12 cellular contexts compared by ENCODE assay signal in the genomic region with DNA sequence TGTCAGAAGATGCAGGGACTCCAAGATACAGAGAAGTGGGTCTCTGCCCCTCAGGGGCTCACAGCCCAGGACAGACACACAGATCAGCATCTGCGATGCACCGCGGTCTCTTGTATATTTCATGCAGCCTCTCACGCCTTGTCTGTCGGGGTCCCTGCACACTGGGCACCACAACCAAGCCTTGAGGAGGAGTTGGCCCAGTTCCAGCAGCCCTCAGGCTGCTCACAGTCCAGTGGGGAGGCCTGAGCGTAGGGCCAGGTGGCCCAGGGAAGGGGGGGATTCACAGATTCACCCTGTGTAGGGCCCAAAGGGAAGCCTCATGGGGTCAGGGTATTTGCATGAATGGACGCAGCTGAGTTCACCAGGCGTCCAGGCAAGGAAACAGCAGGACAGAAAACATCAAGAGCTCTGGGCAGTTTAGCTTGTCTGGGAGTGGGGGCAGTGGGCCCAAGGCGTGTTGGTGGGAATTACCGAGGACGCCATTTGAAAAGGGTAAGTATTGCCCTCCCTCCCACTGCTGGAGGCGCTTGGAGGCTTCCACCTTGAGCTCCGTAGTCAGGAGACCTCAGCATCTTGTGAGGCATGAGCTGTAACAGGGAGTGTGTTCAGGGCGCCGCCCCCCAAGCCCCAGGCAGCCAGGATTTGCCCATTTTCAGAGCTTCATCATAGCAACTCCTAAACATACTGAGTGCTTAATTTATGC.
DNase-seq lines count a peak whose midpoint lies in the region; ATAC-seq, FAIRE-seq and TF ChIP-seq lines count a peak whose summit lies in the region.
"Had no signal": no experiment of that assay in that cellular context is flagged by ENCODE, and none has a peak within 500 bp of the region (broad histone marks: within the 10 kb centered on the region; RNA-seq: fewer than 3 reads in every experiment).

No MANE protein-coding gene starts in this region.

- peaks cover 13% of the 10 kb centered on the region for H3K9me3 ChIP-seq in HepG2 (ENCODE audit: low read length)
- H3K9me3 ChIP-seq: heart left ventricle, spleen had no signal

- DNase-seq in choroid plexus epithelial cell (ENCODE audit: low read depth): peak; percentile 16
- no peak for DNase-seq in HepG2 (ENCODE audit: low spot score)
- DNase-seq in activated T-cell treated with anti-CD3 and anti-CD28 coated beads for 4 hours: no peak
- DNase-seq in T-helper 2 cell: no peak
- DNase-seq: activated CD4-positive, alpha-beta T cell treated with anti-CD3 and anti-CD28 coated beads for 1 hour; activated naive CD4-positive, alpha-beta T cell treated with anti-CD3 and anti-CD28 coated beads, Interleukin-2, amount 10 ng/mL, durations not matched to agents 7 days and 5 days; heart left ventricle; spleen had no signal

- H3K27ac ChIP-seq in HepG2 (ENCODE audit: extremely low read length, insufficient read depth, low read length): no peak overlapping the region
- H3K27ac ChIP-seq: SJSA1 had no signal

- no peaks in the 10 kb centered on the region for H3K36me3 ChIP-seq in HepG2 (replicated peaks in 1 of 2; ENCODE audit: control insufficient read depth in 1 of 2, insufficient read depth in 2 of 2, low read length in 2 of 2)
- H3K36me3 ChIP-seq: heart left ventricle, SJSA1, spleen had no signal

- H3K9me3 Mint-ChIP-seq in stimulated activated memory B cell treated with anti-CD40 and anti-IgM and Interleukin-4, amounts not matched to agents 10 μg/mL and 1 μg/mL and 100 μg/mL, for 72 hours: peaks cover 9% of the 10 kb centered on the region

- no peaks in the 10 kb centered on the region for H4K20me1 ChIP-seq in HepG2 (ENCODE audit: insufficient read depth, low read length)

- peaks cover 0 to 30% of the 10 kb centered on the region in 2 experiments; a peak in 3 of 5 replicates for H3K27me3 ChIP-seq in HepG2 (ENCODE audit: control insufficient read depth in 1 of 2, insufficient read depth in 2 of 2, low read length in 2 of 2)
- H3K27me3 ChIP-seq: SJSA1, spleen had no signal

- no TSS peak for BruUV-seq in HepG2 (replicated peaks; lab: Mats Ljungman, UMichigan)

- TF ChIP-seq CTCF in choroid plexus epithelial cell (conservative IDR thresholded peaks at IDR 0.05; ENCODE audit: low read depth, low read length) (no peak), HepG2 (CRISPR knock-in tag; IDR thresholded peaks at IDR 0.05) (no peak)

- FAIRE-seq in HepG2 (lab: Jason Lieb, UNC): no peak

- H3K4me3 ChIP-seq in choroid plexus epithelial cell (ENCODE audit: low read depth, low read length) (no peak overlapping the region), HepG2 (replicated peaks in 1 of 3; ENCODE audit: insufficient read depth in 1 of 3, low read depth in 2 of 3, low read length in 3 of 3) (no peak overlapping the region)
- H3K4me3 ChIP-seq: heart left ventricle, SJSA1 had no signal

- H3K27me3 Mint-ChIP-seq in stimulated activated memory B cell treated with anti-CD40 and anti-IgM and Interleukin-4, amounts not matched to agents 10 μg/mL and 1 μg/mL and 100 μg/mL, for 72 hours: no peaks in the 10 kb centered on the region

- H3K27ac Mint-ChIP-seq in stimulated activated memory B cell treated with anti-CD40 and anti-IgM and Interleukin-4, amounts not matched to agents 10 μg/mL and 1 μg/mL and 100 μg/mL, for 72 hours: peak overlapping the region; percentile 72
- H3K27ac Mint-ChIP-seq: activated naive CD4-positive, alpha-beta T cell treated with anti-CD3 and anti-CD28 coated beads, Interleukin-2, amount 10 ng/mL, durations not matched to agents 7 days and 5 days had no signal

- TF ChIP-seq POLR2A in HepG2 (IDR thresholded peaks at IDR 0.05; ENCODE audit: insufficient read depth in 1 of 2, low read depth in 2 of 2, low read length in 2 of 2): no peak

- H3K36me3 Mint-ChIP-seq in stimulated activated memory B cell treated with anti-CD40 and anti-IgM and Interleukin-4, amounts not matched to agents 10 μg/mL and 1 μg/mL and 100 μg/mL, for 72 hours: no peaks in the 10 kb centered on the region

- CTCF ChIA-PET in HepG2 (lab: Yijun Ruan, JAX; ENCODE audit: low intra/inter-chr PET ratio, low total read pairs): no interaction called here

- peak overlapping the region; percentile 69 for H3K4me3 Mint-ChIP-seq in stimulated activated memory B cell treated with anti-CD40 and anti-IgM and Interleukin-4, amounts not matched to agents 10 μg/mL and 1 μg/mL and 100 μg/mL, for 72 hours
- H3K4me3 Mint-ChIP-seq: activated naive CD4-positive, alpha-beta T cell treated with anti-CD3 and anti-CD28 coated beads, Interleukin-2, amount 10 ng/mL, durations not matched to agents 7 days and 5 days had no signal

- no peak for TF ChIP-seq EP300 in HepG2 (IDR thresholded peaks at IDR 0.05; ENCODE audit: low read depth in 2 of 2, low read length in 2 of 2)
- no peak for TF ChIP-seq EP300 in HepG2 (CRISPR knock-in tag; IDR thresholded peaks at IDR 0.05; ENCODE audit: borderline replicate concordance)

- no peaks in the 10 kb centered on the region for H3K4me1 ChIP-seq in HepG2 (ENCODE audit: insufficient read depth, low read length)
- H3K4me1 ChIP-seq: SJSA1 had no signal

- no peaks in the 10 kb centered on the region for H3K79me2 ChIP-seq in HepG2 (ENCODE audit: insufficient read depth, low read length)

- H3K4me2 ChIP-seq in HepG2 (ENCODE audit: low read depth, low read length): no peak overlapping the region

- TF ChIP-seq RAD21 in HepG2 (CRISPR knock-in tag; IDR thresholded peaks at IDR 0.05): no peak

- intact Hi-C loops in HepG2 (cut with micrococcal nuclease; ENCODE audit: unreplicated experiment): no loop called here

- no peak overlapping the region for H2AFZ ChIP-seq in HepG2 (ENCODE audit: low read length)

- in situ Hi-C loops in HepG2 (cut with HindIII; ENCODE audit: extremely low pct_ligation_motif_present, low pct_unique_long_range_greater_than_20kb): no loop called here

- ATAC-seq in GM19438 (IDR thresholded peaks at IDR 0.05; ENCODE audit: low read depth, unreplicated experiment) (peak; percentile 20), HG03095 (IDR thresholded peaks at IDR 0.05; ENCODE audit: unreplicated experiment) (peak; percentile 38), HepG2 (no peak)
- ATAC-seq in stimulated activated memory B cell treated with anti-CD40 and anti-IgM and Interleukin-4, amounts not matched to agents 10 μg/mL and 1 μg/mL and 100 μg/mL, for 72 hours: peak; percentile 22

- WGBS in HepG2 (ENCODE audit: low lambda C conversion rate): 33% methylated on average over 9 of the region's 15 CpGs

- no peak overlapping the region for H3K9ac ChIP-seq in HepG2 (ENCODE audit: insufficient read depth, low read depth, low read length)

- POLR2A ChIA-PET in HepG2 (lab: Yijun Ruan, JAX): no interaction called here

- peaks cover 41% of the 10 kb centered on the region for H3K4me1 Mint-ChIP-seq in stimulated activated memory B cell treated with anti-CD40 and anti-IgM and Interleukin-4, amounts not matched to agents 10 μg/mL and 1 μg/mL and 100 μg/mL, for 72 hours

TF ChIP-seq in HepG2, 621 proteins besides CTCF, POLR2A, EP300 and RAD21 (continues in another document):
- TF ChIP-seq ZSCAN12 (CRISPR knock-in tag; IDR thresholded peaks at IDR 0.05) (no peak), SMC3 (IDR thresholded peaks at IDR 0.05; ENCODE audit: low read length) (no peak), ISL2 (CRISPR knock-in tag; IDR thresholded peaks at IDR 0.05) (no peak), ZBTB14 (CRISPR knock-in tag; IDR thresholded peaks at IDR 0.05) (no peak), PAWR (CRISPR knock-in tag; IDR thresholded peaks at IDR 0.05; ENCODE audit: borderline replicate concordance) (no peak), ZNF282 (IDR thresholded peaks at IDR 0.05; ENCODE audit: partially characterized antibody) (no peak)
- TF ChIP-seq, protein P1, sequence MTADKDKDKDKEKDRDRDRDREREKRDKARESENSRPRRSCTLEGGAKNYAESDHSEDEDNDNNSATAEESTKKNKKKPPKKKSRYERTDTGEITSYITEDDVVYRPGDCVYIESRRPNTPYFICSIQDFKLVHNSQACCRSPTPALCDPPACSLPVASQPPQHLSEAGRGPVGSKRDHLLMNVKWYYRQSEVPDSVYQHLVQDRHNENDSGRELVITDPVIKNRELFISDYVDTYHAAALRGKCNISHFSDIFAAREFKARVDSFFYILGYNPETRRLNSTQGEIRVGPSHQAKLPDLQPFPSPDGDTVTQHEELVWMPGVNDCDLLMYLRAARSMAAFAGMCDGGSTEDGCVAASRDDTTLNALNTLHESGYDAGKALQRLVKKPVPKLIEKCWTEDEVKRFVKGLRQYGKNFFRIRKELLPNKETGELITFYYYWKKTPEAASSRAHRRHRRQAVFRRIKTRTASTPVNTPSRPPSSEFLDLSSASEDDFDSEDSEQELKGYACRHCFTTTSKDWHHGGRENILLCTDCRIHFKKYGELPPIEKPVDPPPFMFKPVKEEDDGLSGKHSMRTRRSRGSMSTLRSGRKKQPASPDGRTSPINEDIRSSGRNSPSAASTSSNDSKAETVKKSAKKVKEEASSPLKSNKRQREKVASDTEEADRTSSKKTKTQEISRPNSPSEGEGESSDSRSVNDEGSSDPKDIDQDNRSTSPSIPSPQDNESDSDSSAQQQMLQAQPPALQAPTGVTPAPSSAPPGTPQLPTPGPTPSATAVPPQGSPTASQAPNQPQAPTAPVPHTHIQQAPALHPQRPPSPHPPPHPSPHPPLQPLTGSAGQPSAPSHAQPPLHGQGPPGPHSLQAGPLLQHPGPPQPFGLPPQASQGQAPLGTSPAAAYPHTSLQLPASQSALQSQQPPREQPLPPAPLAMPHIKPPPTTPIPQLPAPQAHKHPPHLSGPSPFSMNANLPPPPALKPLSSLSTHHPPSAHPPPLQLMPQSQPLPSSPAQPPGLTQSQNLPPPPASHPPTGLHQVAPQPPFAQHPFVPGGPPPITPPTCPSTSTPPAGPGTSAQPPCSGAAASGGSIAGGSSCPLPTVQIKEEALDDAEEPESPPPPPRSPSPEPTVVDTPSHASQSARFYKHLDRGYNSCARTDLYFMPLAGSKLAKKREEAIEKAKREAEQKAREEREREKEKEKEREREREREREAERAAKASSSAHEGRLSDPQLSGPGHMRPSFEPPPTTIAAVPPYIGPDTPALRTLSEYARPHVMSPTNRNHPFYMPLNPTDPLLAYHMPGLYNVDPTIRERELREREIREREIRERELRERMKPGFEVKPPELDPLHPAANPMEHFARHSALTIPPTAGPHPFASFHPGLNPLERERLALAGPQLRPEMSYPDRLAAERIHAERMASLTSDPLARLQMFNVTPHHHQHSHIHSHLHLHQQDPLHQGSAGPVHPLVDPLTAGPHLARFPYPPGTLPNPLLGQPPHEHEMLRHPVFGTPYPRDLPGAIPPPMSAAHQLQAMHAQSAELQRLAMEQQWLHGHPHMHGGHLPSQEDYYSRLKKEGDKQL (CRISPR knock-in tag; IDR thresholded peaks at IDR 0.05; ENCODE audit: low read depth): no peak
